Comparison of ENCODE assay signal across 20 cellular contexts in genomic region chr6:5592911-5593519, GRCh38.
"Had no signal": no experiment of that assay in that cellular context is flagged by ENCODE, and none has a peak within 500 bp of the region (broad histone marks: within the 10 kb centered on the region; RNA-seq: fewer than 3 reads in every experiment).

No MANE protein-coding gene starts in this region.

- H3K4me3 Mint-ChIP-seq: activated CD4-positive, alpha-beta memory T cell treated with anti-CD3 and anti-CD28 coated beads for 36 hours; activated naive CD4-positive, alpha-beta T cell treated with anti-CD3 and anti-CD28 coated beads, Interleukin-2, amount 50 U/mL, for 24 hours; naive B cell; stimulated activated effector memory CD8-positive, alpha-beta T cell treated with anti-CD3 and anti-CD28 coated beads, Interleukin-12 subunit alpha, Interleukin-12 subunit beta, amount 100 ng/mL, for 72 hours had no signal

- H3K27me3 Mint-ChIP-seq: activated CD4-positive, alpha-beta memory T cell treated with anti-CD3 and anti-CD28 coated beads for 36 hours; activated naive CD4-positive, alpha-beta T cell treated with anti-CD3 and anti-CD28 coated beads, Interleukin-2, amount 50 U/mL, for 24 hours; naive B cell had no signal

- H3K36me3 Mint-ChIP-seq: activated CD4-positive, alpha-beta memory T cell treated with anti-CD3 and anti-CD28 coated beads for 36 hours; stimulated activated effector memory CD8-positive, alpha-beta T cell treated with anti-CD3 and anti-CD28 coated beads, Interleukin-12 subunit alpha, Interleukin-12 subunit beta, amount 100 ng/mL, for 72 hours had no signal

- ATAC-seq: body of pancreas; esophagus mucosa; lower lobe of right lung; sciatic nerve; stimulated activated effector memory CD8-positive, alpha-beta T cell treated with anti-CD3 and anti-CD28 coated beads, Interleukin-12 subunit alpha, Interleukin-12 subunit beta, amount 100 ng/mL, for 72 hours had no signal

- DNase-seq: activated CD4-positive, alpha-beta memory T cell treated with anti-CD3 and anti-CD28 coated beads for 36 hours; activated CD4-positive, alpha-beta T cell treated with anti-CD3 and anti-CD28 coated beads for 48 hours; activated gamma-delta T cell treated with Interleukin-2 at 50 U/mL for 16 hours; anterior cingulate cortex; body of pancreas; effector CD4-positive, alpha-beta T cell; foreskin melanocyte; kidney; lower lobe of right lung; naive B cell; occipital lobe; posterior cingulate gyrus; small intestine; stimulated activated CD4-positive, alpha-beta T cell treated with anti-CD3 and anti-CD28 coated beads, Interleukin-2, amount 100 ng/mL, for 24 hours; stomach; T-helper 9 cell had no signal

- H3K9me3 Mint-ChIP-seq: activated CD4-positive, alpha-beta memory T cell treated with anti-CD3 and anti-CD28 coated beads for 36 hours; activated naive CD4-positive, alpha-beta T cell treated with anti-CD3 and anti-CD28 coated beads, Interleukin-2, amount 50 U/mL, for 24 hours; naive B cell; stimulated activated effector memory CD8-positive, alpha-beta T cell treated with anti-CD3 and anti-CD28 coated beads, Interleukin-12 subunit alpha, Interleukin-12 subunit beta, amount 100 ng/mL, for 72 hours had no signal

- H3K27ac Mint-ChIP-seq: activated CD4-positive, alpha-beta memory T cell treated with anti-CD3 and anti-CD28 coated beads for 36 hours; stimulated activated effector memory CD8-positive, alpha-beta T cell treated with anti-CD3 and anti-CD28 coated beads, Interleukin-12 subunit alpha, Interleukin-12 subunit beta, amount 100 ng/mL, for 72 hours had no signal

- H3K4me1 Mint-ChIP-seq: activated naive CD4-positive, alpha-beta T cell treated with anti-CD3 and anti-CD28 coated beads, Interleukin-2, amount 50 U/mL, for 24 hours; stimulated activated effector memory CD8-positive, alpha-beta T cell treated with anti-CD3 and anti-CD28 coated beads, Interleukin-12 subunit alpha, Interleukin-12 subunit beta, amount 100 ng/mL, for 72 hours had no signal
